In genomic region chrX:16695079-16695676, GRCh38 we compare ENCODE assay signal across 9 cellular contexts. TPM values are rescaled to one million over a fixed set of nuclear protein-coding genes. Genes with fewer than 3 reads are reported as not detected.
DNase-seq lines count a peak whose midpoint lies in the region; ATAC-seq and TF ChIP-seq lines count a peak whose summit lies in the region.
"Had no signal": no experiment of that assay in that cellular context is flagged by ENCODE, and none has a peak within 500 bp of the region (broad histone marks: within the 10 kb centered on the region; RNA-seq: fewer than 3 reads in every experiment).

No MANE protein-coding gene starts in this region.

- no peak overlapping the region for H3K27ac Mint-ChIP-seq in HFFc6
- H3K27ac Mint-ChIP-seq: activated naive CD4-positive, alpha-beta T cell treated with anti-CD3 and anti-CD28 coated beads, Interleukin-2, amount 50 U/mL, for 24 hours had no signal

- H3K4me3 Mint-ChIP-seq in HFFc6 = no peak overlapping the region
- H3K4me3 Mint-ChIP-seq: activated naive CD4-positive, alpha-beta T cell treated with anti-CD3 and anti-CD28 coated beads, Interleukin-2, amount 50 U/mL, for 24 hours had no signal

- in situ Hi-C loops in G401 (cut with HindIII; ENCODE audit: low sequenced_read_pairs) = no loop called here

- TF ChIP-seq CTCF in HFFc6 (IDR thresholded peaks at IDR 0.05) = peak; percentile 85
- TF ChIP-seq CTCF in retinal pigment epithelial cell (conservative IDR thresholded peaks at IDR 0.05; ENCODE audit: low read depth, low read length) = peak; percentile 97

- DNase-seq in G401 (ENCODE audit: low spot score) = peak; percentile 52
- peak; percentile 20 for DNase-seq in HFFc6
- peak; percentile 59 for DNase-seq in RKO (ENCODE audit: low spot score)
- peak; percentile 49 for DNase-seq in activated gamma-delta T cell treated with anti-CD3 and anti-CD28 coated beads, Interleukin-2, amount 50 U/mL, for 16 hours (ENCODE audit: low read depth)
- peak; percentile 29 for DNase-seq in globus pallidus (ENCODE audit: low spot score)
- DNase-seq in retinal pigment epithelial cell (ENCODE audit: low read depth) = no peak

- ATAC-seq in HG02588 (IDR thresholded peaks at IDR 0.05; ENCODE audit: unreplicated experiment) = no peak
- no peak for ATAC-seq in GM18870 (IDR thresholded peaks at IDR 0.05; ENCODE audit: unreplicated experiment)

- no peaks in the 10 kb centered on the region for H3K27me3 Mint-ChIP-seq in HFFc6 (ENCODE audit: insufficient read depth)
- H3K27me3 Mint-ChIP-seq: activated naive CD4-positive, alpha-beta T cell treated with anti-CD3 and anti-CD28 coated beads, Interleukin-2, amount 50 U/mL, for 24 hours had no signal

- no peaks in the 10 kb centered on the region for H3K4me1 Mint-ChIP-seq in HFFc6 (ENCODE audit: low read depth)

- no peak overlapping the region for H3K4me3 ChIP-seq in retinal pigment epithelial cell (ENCODE audit: low read length)

- H3K36me3 Mint-ChIP-seq in HFFc6 (ENCODE audit: low read depth) = peaks cover 4% of the 10 kb centered on the region; the same call in 1 of the 2 replicates

- no peaks in the 10 kb centered on the region for H3K9me3 Mint-ChIP-seq in HFFc6
- H3K9me3 Mint-ChIP-seq: activated naive CD4-positive, alpha-beta T cell treated with anti-CD3 and anti-CD28 coated beads, Interleukin-2, amount 50 U/mL, for 24 hours had no signal

RNA-seq across cellular contexts. Expression of gene CTPS2, which starts 17.3 kb away (rescaled TPM):
- total RNA-seq in G401 (2014; rRNA removed; shearing (Covaris generic)) = 16.4 and 20.5 TPM in 2 replicates
- total RNA-seq in HFFc6 (2021; fragmentation: NEBNext Ultra II Directional; extraction: Animal tissue kit (Norgen Biotek cat#: 25700)) = 1 to 10 TPM; 5.1 to 7.3 (median 6.5) TPM

RNA-seq across cellular contexts. Expression of gene SYAP1, which starts 24.2 kb away (rescaled TPM):
- total RNA-seq in G401 (2014; rRNA removed; shearing (Covaris generic)) = 16.2 and 25.0 TPM in 2 replicates
- 10 to 100 TPM; 36.3 to 40.6 (median 38.7) TPM for total RNA-seq in HFFc6 (2021; fragmentation: NEBNext Ultra II Directional; extraction: Animal tissue kit (Norgen Biotek cat#: 25700))

RNA-seq across cellular contexts. Expression of gene S100G, which starts 45.2 kb away (rescaled TPM):
- not detected in 2 replicates for total RNA-seq in G401 (2014; rRNA removed; shearing (Covaris generic))
- not detected for total RNA-seq in HFFc6 (2021; fragmentation: NEBNext Ultra II Directional; extraction: Animal tissue kit (Norgen Biotek cat#: 25700))
